In genomic region chr12:74836567-74836966, GRCh38 we compare ENCODE assay signal across 8 cellular contexts.
"Had no signal": no experiment of that assay in that cellular context is flagged by ENCODE, and none has a peak within 500 bp of the region (broad histone marks: within the 10 kb centered on the region; RNA-seq: fewer than 3 reads in every experiment).

No MANE protein-coding gene starts in this region.

- ATAC-seq: GM12878 had no signal

- DNase-seq: GDM1, GF-D8 had no signal

- FAIRE-seq: G401.6, GM12878, GM12891, GM12892, GM18507, GM19239 had no signal

- H3K4me3 ChIP-seq: GM12878 had no signal
